In the genomic region with DNA sequence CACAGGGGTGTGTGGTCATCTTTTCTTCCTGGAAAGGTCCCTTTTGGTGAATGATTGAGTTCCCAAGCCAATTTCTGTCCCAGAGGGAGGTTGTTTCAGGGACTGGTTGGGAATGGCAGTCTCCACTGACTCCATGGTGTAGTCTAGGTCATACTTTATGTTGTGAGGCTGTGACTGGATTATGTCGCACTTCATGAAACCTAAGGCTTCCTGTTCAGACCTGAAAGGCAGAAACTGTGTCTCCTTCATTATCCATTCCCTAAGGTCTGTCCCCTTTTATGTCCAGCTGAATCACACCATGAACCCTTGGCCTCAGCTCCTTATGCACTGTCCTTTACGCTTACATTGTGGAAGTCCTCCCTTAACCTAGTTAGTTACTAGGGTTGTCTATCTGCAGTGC, we compare ENCODE assay signal across 20 cellular contexts.
DNase-seq lines count a peak whose midpoint lies in the region; ATAC-seq, FAIRE-seq and TF ChIP-seq lines count a peak whose summit lies in the region.
"Had no signal": no experiment of that assay in that cellular context is flagged by ENCODE, and none has a peak within 500 bp of the region (broad histone marks: within the 10 kb centered on the region; RNA-seq: fewer than 3 reads in every experiment).

No MANE protein-coding gene starts in this region.

- peaks cover 85% of the 10 kb centered on the region for H3K4me1 Mint-ChIP-seq in T-helper 2 cell treated with Interferon-gamma antibody and Interleukin-4, amounts not matched to agents 5 μg/mL and 100 μg/mL, for 36 hours (ENCODE audit: low read depth)
- H3K4me1 Mint-ChIP-seq in GM23338, result peaks cover 94% of the 10 kb centered on the region
- H3K4me1 Mint-ChIP-seq in nephron progenitor cell, result peaks cover 83% of the 10 kb centered on the region

- intact Hi-C loops in GM12878 (cut with micrococcal nuclease; ENCODE audit: unreplicated experiment), result no loop called here

- H3K9me3 ChIP-seq in GM12878 (replicated peaks; ENCODE audit: control insufficient read depth, insufficient read depth, low read length) (peaks cover 4% of the 10 kb centered on the region; the same call in 2 of the 3 replicates), osteoblast (ENCODE audit: low read depth, low read length) (no peaks in the 10 kb centered on the region), gastroesophageal sphincter (peaks cover 0 to 4% (median 0%) of the 10 kb centered on the region in 3 donors)
- H3K9me3 ChIP-seq: ascending aorta had no signal

- H3K79me2 ChIP-seq in GM23338 (replicated peaks; ENCODE audit: insufficient read depth) (peaks cover 100% of the 10 kb centered on the region), GM12878 (ENCODE audit: control insufficient read depth, insufficient read depth, low read length) (peaks cover 93% of the 10 kb centered on the region), osteoblast (ENCODE audit: insufficient read depth, low read length) (peaks cover 75% of the 10 kb centered on the region)

- in situ Hi-C loops in GM12878 (cut with MboI), result no loop called here

- H3K36me3 Mint-ChIP-seq in T-helper 2 cell treated with Interferon-gamma antibody and Interleukin-4, amounts not matched to agents 5 μg/mL and 100 μg/mL, for 36 hours (ENCODE audit: low read depth), result peaks cover 17% of the 10 kb centered on the region
- H3K36me3 Mint-ChIP-seq in GM23338 (ENCODE audit: low read depth) (no peaks in the 10 kb centered on the region), nephron progenitor cell (ENCODE audit: low read depth) (peaks cover 28% of the 10 kb centered on the region)

- H3K4me1 ChIP-seq in GM23338 (ENCODE audit: insufficient read depth) (peaks cover 94% of the 10 kb centered on the region), GM12878 (ENCODE audit: control insufficient read depth, insufficient read depth, low read length) (peaks cover 66% of the 10 kb centered on the region), osteoblast (ENCODE audit: insufficient read depth, low read length) (peaks cover 19% of the 10 kb centered on the region), gastroesophageal sphincter (peaks cover 7 to 70% (median 15%) of the 10 kb centered on the region in 3 donors)

- CTCF ChIA-PET in GM12878 (lab: Yijun Ruan, JAX), result interaction anchor here (0.5 to 6.3 kb wide), 4 partner anchors 16 to 183 kb away, joined by 3 to 49 read pairs (median 8); no protein-coding TSS in a partner anchor

- SMC1A ChIA-PET in GM12878 (lab: Charles Lee; ENCODE audit: uncharacterized antibody, unreplicated experiment), result interaction anchor here (0.8 to 15.4 kb wide), 9 partner anchors 10 to 182 kb away, joined by 3 to 143 read pairs (median 5); no protein-coding TSS in a partner anchor

- H3K9me3 Mint-ChIP-seq in T-helper 2 cell treated with Interferon-gamma antibody and Interleukin-4, amounts not matched to agents 5 μg/mL and 100 μg/mL, for 36 hours, result no peaks in the 10 kb centered on the region
- no peaks in the 10 kb centered on the region; the same call in 1 of the 3 replicates for H3K9me3 Mint-ChIP-seq in GM23338
- peaks cover 26% of the 10 kb centered on the region for H3K9me3 Mint-ChIP-seq in nephron progenitor cell

- no peak for TF ChIP-seq EP300 in GM12878 (IDR thresholded peaks at IDR 0.05; ENCODE audit: borderline replicate concordance in 1 of 2, control insufficient read depth in 1 of 2, low read depth in 2 of 2, low read length in 2 of 2)
- no peak for TF ChIP-seq EP300 in gastroesophageal sphincter (IDR thresholded peaks at IDR 0.05)

- peak overlapping the region; percentile 49 for H3K4me3 Mint-ChIP-seq in T-helper 2 cell treated with Interferon-gamma antibody and Interleukin-4, amounts not matched to agents 5 μg/mL and 100 μg/mL, for 36 hours
- H3K4me3 Mint-ChIP-seq in GM23338, result no peak overlapping the region
- H3K4me3 Mint-ChIP-seq in nephron progenitor cell, result peak overlapping the region; percentile 32

- H4K20me1 ChIP-seq in GM23338 (replicated peaks; ENCODE audit: insufficient read depth), result peaks cover 96% of the 10 kb centered on the region
- no peaks in the 10 kb centered on the region for H4K20me1 ChIP-seq in GM12878 (ENCODE audit: control insufficient read depth, insufficient read depth)
- peaks cover 29% of the 10 kb centered on the region for H4K20me1 ChIP-seq in osteoblast (ENCODE audit: insufficient read depth, low read length)

- no peak for TF ChIP-seq POLR2A in GM12878 (IDR thresholded peaks at IDR 0.05; ENCODE audit: low read depth, low read length)
- no peak for TF ChIP-seq POLR2A in gastroesophageal sphincter (IDR thresholded peaks at IDR 0.05)

- no peak overlapping the region for H3K4me3 ChIP-seq in GM23338
- H3K4me3 ChIP-seq in GM12878, result no peak overlapping the region
- no peak overlapping the region for H3K4me3 ChIP-seq in osteoblast (ENCODE audit: insufficient read depth, low read length)
- no peak overlapping the region for H3K4me3 ChIP-seq in gastroesophageal sphincter
- H3K4me3 ChIP-seq: ascending aorta had no signal

- H3F3A ChIP-seq in GM23338 (replicated peaks; ENCODE audit: low read depth), result no peaks in the 10 kb centered on the region

- FAIRE-seq in GM12878 (lab: Jason Lieb, UNC), result no peak

- WGBS in GM12878 (ENCODE audit: insufficient coverage, insufficient replicate concordance, low lambda C conversion rate, missing lambda C conversion rate), result 79% methylated on average over 2 of the region's 2 CpGs
- 85 to 100% methylated on average over 2 of the region's 2 CpGs for WGBS in gastroesophageal sphincter (ENCODE audit: low coverage in 1 of 2), 2 donors

- no peaks in the 10 kb centered on the region for H3K36me3 ChIP-seq in GM23338 (ENCODE audit: insufficient read depth)
- H3K36me3 ChIP-seq in GM12878 (ENCODE audit: control insufficient read depth in 2 of 2, insufficient read depth in 2 of 2, low read length in 1 of 2), result no peaks in the 10 kb centered on the region; a peak in 1 of 4 replicates
- H3K36me3 ChIP-seq in osteoblast (ENCODE audit: insufficient read depth, low read length), result no peaks in the 10 kb centered on the region
- no peaks in the 10 kb centered on the region for H3K36me3 ChIP-seq in gastroesophageal sphincter
- H3K36me3 ChIP-seq: ascending aorta had no signal

- H3K9ac ChIP-seq in GM12878 (ENCODE audit: control insufficient read depth, insufficient read depth, low read length), result no peak overlapping the region

- ATAC-seq in GM23338 (no peak), GM12878 (no peak; the same call in 2 of the 3 replicates), gastroesophageal sphincter (no peak)
- ATAC-seq: left lobe of liver had no signal

- no peak for TF ChIP-seq RAD21 in GM12878 (IDR thresholded peaks at IDR 0.05; ENCODE audit: insufficient read depth, low read depth, low read length)

- peak overlapping the region; percentile 44 for H3K4me2 ChIP-seq in GM23338
- peak overlapping the region; percentile 30; the same call in 1 of the 2 replicates for H3K4me2 ChIP-seq in GM12878 (ENCODE audit: control insufficient read depth, insufficient read depth)
- no peak overlapping the region for H3K4me2 ChIP-seq in osteoblast (ENCODE audit: insufficient read depth, low read length)

- H2AFZ ChIP-seq in GM23338, result no peak overlapping the region
- no peak overlapping the region for H2AFZ ChIP-seq in GM12878 (ENCODE audit: control insufficient read depth, low read depth, low read length)
- H2AFZ ChIP-seq in osteoblast (ENCODE audit: low read length), result no peak overlapping the region

- TF ChIP-seq CTCF in GM23338 (conservative IDR thresholded peaks at IDR 0.05; ENCODE audit: low read depth in 2 of 2) (no peak), GM12878 (IDR thresholded peaks at IDR 0.05 in 2 of 3, conservative IDR thresholded peaks at IDR 0.05 in 1 of 3; ENCODE audit: control insufficient read depth in 2 of 3, extremely low read depth in 1 of 3, insufficient read depth in 1 of 3, low read depth in 3 of 3, low read length in 3 of 3) (no peak), nephron progenitor cell (IDR thresholded peaks at IDR 0.05) (no peak), osteoblast (IDR thresholded peaks at IDR 0.05; ENCODE audit: extremely low read depth, low read depth, low read length) (no peak), gastroesophageal sphincter (IDR thresholded peaks at IDR 0.05) (no peak)

- no peaks in the 10 kb centered on the region for H3K27me3 Mint-ChIP-seq in T-helper 2 cell treated with Interferon-gamma antibody and Interleukin-4, amounts not matched to agents 5 μg/mL and 100 μg/mL, for 36 hours (ENCODE audit: low read depth)
- peaks cover 32% of the 10 kb centered on the region for H3K27me3 Mint-ChIP-seq in GM23338 (ENCODE audit: insufficient read depth, low read depth, poor library complexity)
- H3K27me3 Mint-ChIP-seq in nephron progenitor cell (ENCODE audit: low read depth, poor library complexity), result no peaks in the 10 kb centered on the region

- H3K27me3 ChIP-seq in GM23338 (ENCODE audit: insufficient read depth) (no peaks in the 10 kb centered on the region), GM12878 (replicated peaks in 1 of 2; ENCODE audit: control insufficient read depth in 2 of 2, insufficient read depth in 2 of 2, low read length in 1 of 2) (no peaks in the 10 kb centered on the region), osteoblast (ENCODE audit: insufficient read depth, low read length) (no peaks in the 10 kb centered on the region), gastroesophageal sphincter (no peaks in the 10 kb centered on the region)
- H3K27me3 ChIP-seq: ascending aorta had no signal

- DNase-seq in T-helper 2 cell treated with Interferon-gamma antibody and Interleukin-4, amounts not matched to agents 5 μg/mL and 100 μg/mL, for 36 hours (ENCODE audit: low spot score), result no peak
- no peak for DNase-seq in T-helper 2 cell
- no peak for DNase-seq in GM23338 (ENCODE audit: low spot score)
- DNase-seq in GM12878 (ENCODE audit: low read depth, low spot score), result no peak
- no peak for DNase-seq in nephron progenitor cell
- no peak for DNase-seq in substantia nigra (lab: John Stamatoyannopoulos, UW)
- DNase-seq in osteoblast (ENCODE audit: insufficient read length, low spot score, missing footprints), result no peak
- DNase-seq: C1 segment of cervical spinal cord; DMS53; foreskin fibroblast; NCI-H1048; NCI-H2081 treated with DMSO at 0.1 percent for 48 hours; NCI-H526; posterior cingulate gyrus; SHP77 treated with DMSO at 0.1 percent for 48 hours; stimulated activated CD4-positive, alpha-beta T cell treated with anti-CD3 and anti-CD28 coated beads, Interleukin-2, amount 100 ng/mL, for 48 hours; T1000 had no signal

- POLR2A ChIA-PET in GM12878 (lab: Charles Lee), result interaction anchor here (0.7 to 1.9 kb wide), 2 partner anchors 16 to 27 kb away, joined by 3 to 7 read pairs; no protein-coding TSS in a partner anchor

- peak overlapping the region; percentile 74 for H3K27ac Mint-ChIP-seq in T-helper 2 cell treated with Interferon-gamma antibody and Interleukin-4, amounts not matched to agents 5 μg/mL and 100 μg/mL, for 36 hours
- H3K27ac Mint-ChIP-seq in GM23338, result no peak overlapping the region
- peak overlapping the region; percentile 91 for H3K27ac Mint-ChIP-seq in nephron progenitor cell

- H3K9me2 ChIP-seq in GM23338 (ENCODE audit: insufficient read depth), result no peaks in the 10 kb centered on the region

- RAD21 ChIA-PET in GM12878 (lab: Charles Lee; ENCODE audit: unreplicated experiment), result interaction anchor here (1.0 to 1.1 kb wide), 3 partner anchors 11 to 184 kb away, joined by 3 to 4 read pairs (median 3); no protein-coding TSS in a partner anchor

- no TSS peak for BruUV-seq in GM12878 (replicated peaks; lab: Mats Ljungman, UMichigan)

- H3K27ac ChIP-seq in GM23338 (ENCODE audit: low read depth) (0 out of 2 replicates have a peak overlapping the region, but pooled peaks have one; percentile 6), GM12878 (ENCODE audit: control insufficient read depth, insufficient read depth) (peak overlapping the region; percentile 27), substantia nigra (ENCODE audit: low read depth, low read length, poor library complexity, severe bottlenecking) (no peak overlapping the region), osteoblast (ENCODE audit: low read depth, low read length) (no peak overlapping the region), gastroesophageal sphincter (no peak overlapping the region)
- H3K27ac ChIP-seq: ascending aorta had no signal

Comparison
In these comparisons a context has a peak if more than half of its experiments do, and no peak if none do; other contexts are left out.
1. H3K27ac ChIP-seq: peak in GM23338 (single experiment) and GM12878 (single experiment); none in substantia nigra (single experiment), osteoblast (single experiment) and gastroesophageal sphincter (0 of 4).